9 cellular contexts compared by ENCODE assay signal in genomic region chr17:77426676-77427386, GRCh38.
DNase-seq lines count a peak whose midpoint lies in the region; ATAC-seq and TF ChIP-seq lines count a peak whose summit lies in the region.
"Had no signal": no experiment of that assay in that cellular context is flagged by ENCODE, and none has a peak within 500 bp of the region (broad histone marks: within the 10 kb centered on the region; RNA-seq: fewer than 3 reads in every experiment).

No MANE protein-coding gene starts in this region.

- H3K36me3 ChIP-seq in brain microvascular endothelial cell (replicated peaks) (no peaks in the 10 kb centered on the region), tibial nerve (no peaks in the 10 kb centered on the region), body of pancreas (replicated peaks in 1 of 2; ENCODE audit: insufficient read depth in 1 of 2, low read depth in 2 of 2) (no peaks in the 10 kb centered on the region)

- H3K27me3 ChIP-seq in brain microvascular endothelial cell (replicated peaks) (no peaks in the 10 kb centered on the region), tibial nerve (no peaks in the 10 kb centered on the region), body of pancreas (no peaks in the 10 kb centered on the region)

- TF ChIP-seq CTCF in brain microvascular endothelial cell (IDR thresholded peaks at IDR 0.05; ENCODE audit: low read depth, low read length, missing control alignments) = no peak
- no peak for TF ChIP-seq CTCF in mesothelial cell of epicardium (IDR thresholded peaks at IDR 0.05; ENCODE audit: unreplicated experiment)
- TF ChIP-seq CTCF in tibial nerve (IDR thresholded peaks at IDR 0.05) = no peak
- no peak for TF ChIP-seq CTCF in body of pancreas (IDR thresholded peaks at IDR 0.05)

- H3K4me3 ChIP-seq in brain microvascular endothelial cell (ENCODE audit: low read depth, low read length) = no peak overlapping the region
- no peak overlapping the region for H3K4me3 ChIP-seq in tibial nerve
- no peak overlapping the region for H3K4me3 ChIP-seq in body of pancreas

- POLR2A ChIA-PET in activated CD4-positive, alpha-beta T cell treated with anti-CD3 and anti-CD28 coated beads for 36 hours (lab: Charles Lee) = interaction anchor here (0.6 to 1.0 kb wide), 3 partner anchors 23 to 48 kb away, joined by 3 to 4 read pairs (median 3); no protein-coding TSS in a partner anchor

- H3K27me3 Mint-ChIP-seq in activated CD4-positive, alpha-beta T cell treated with anti-CD3 and anti-CD28 coated beads for 36 hours = no peaks in the 10 kb centered on the region
- no peaks in the 10 kb centered on the region for H3K27me3 Mint-ChIP-seq in mesothelial cell of epicardium (ENCODE audit: low read depth)

- H3K4me3 Mint-ChIP-seq in activated CD4-positive, alpha-beta T cell treated with anti-CD3 and anti-CD28 coated beads for 36 hours = no peak overlapping the region
- H3K4me3 Mint-ChIP-seq in mesothelial cell of epicardium = no peak overlapping the region

- H3K9me3 ChIP-seq in tibial nerve (no peaks in the 10 kb centered on the region), body of pancreas (no peaks in the 10 kb centered on the region)

- TF ChIP-seq EP300 in tibial nerve (IDR thresholded peaks at IDR 0.05) = no peak

- no peaks in the 10 kb centered on the region for H3K9me3 Mint-ChIP-seq in activated CD4-positive, alpha-beta T cell treated with anti-CD3 and anti-CD28 coated beads for 36 hours (ENCODE audit: low read depth)
- no peaks in the 10 kb centered on the region for H3K9me3 Mint-ChIP-seq in mesothelial cell of epicardium

- H3K27ac ChIP-seq in brain microvascular endothelial cell = peak overlapping the region; percentile 88
- H3K27ac ChIP-seq in tibial nerve = peak overlapping the region; percentile 30 to 97 (median 84)
- H3K27ac ChIP-seq in body of pancreas = peak overlapping the region in 2 of 4 donors; percentile 2 to 85

- ATAC-seq in activated CD4-positive, alpha-beta T cell treated with anti-CD3 and anti-CD28 coated beads for 36 hours = peak; percentile 47
- ATAC-seq in body of pancreas = no peak

- in situ Hi-C loops in brain microvascular endothelial cell (cut with HindIII; ENCODE audit: low pct_ligation_motif_present, low sequenced_read_pairs) = no loop called here

- DNase-seq in activated CD4-positive, alpha-beta T cell treated with anti-CD3 and anti-CD28 coated beads for 36 hours = no peak
- DNase-seq in activated CD4-positive, alpha-beta T cell treated with anti-CD3 and anti-CD28 coated beads, Interleukin-2, amount 50 U/mL, for 48 hours = no peak
- DNase-seq in brain microvascular endothelial cell (no peak), mesothelial cell of epicardium (ENCODE audit: low spot score in 2 of 2, unreplicated experiment in 2 of 2) (no peak), tibial nerve (ENCODE audit: low spot score in 2 of 2) (no peak), inferior parietal cortex (ENCODE audit: extremely low spot score) (no peak), body of pancreas (no peak)
- DNase-seq in activated effector memory CD4-positive, alpha-beta T cell treated with anti-CD3 and anti-CD28 coated beads, Interleukin-2, amount 50 U/mL, for 16 hours = no peak
- DNase-seq: NCI-H526 had no signal

- 60 to 62% methylated on average over 11 of the region's 11 CpGs for WGBS in tibial nerve, 2 donors
- 84 to 88% methylated on average over 10 to 11 of the region's 11 CpGs for WGBS in body of pancreas, 2 donors

- H3K4me1 ChIP-seq in tibial nerve (peaks cover 0 to 99% (median 88%) of the 10 kb centered on the region in 4 donors), body of pancreas (peaks cover 91% of the 10 kb centered on the region)

- intact Hi-C loops in activated CD4-positive, alpha-beta T cell treated with anti-CD3 and anti-CD28 coated beads for 36 hours (cut with DNase I, micrococcal nuclease) = loop anchor here in 1 of 2 experiments (2.0 kb wide), 1 partner anchor 94 kb away; no protein-coding TSS in a partner anchor
- intact Hi-C loops in body of pancreas (cut with DNase I) = no loop called here

- H3K27ac Mint-ChIP-seq in activated CD4-positive, alpha-beta T cell treated with anti-CD3 and anti-CD28 coated beads for 36 hours = peak overlapping the region; percentile 73
- H3K27ac Mint-ChIP-seq in mesothelial cell of epicardium = peak overlapping the region; percentile 76

- no peaks in the 10 kb centered on the region for H3K36me3 Mint-ChIP-seq in activated CD4-positive, alpha-beta T cell treated with anti-CD3 and anti-CD28 coated beads for 36 hours (ENCODE audit: low read depth)
- no peaks in the 10 kb centered on the region for H3K36me3 Mint-ChIP-seq in mesothelial cell of epicardium

- CTCF ChIA-PET in activated CD4-positive, alpha-beta T cell treated with anti-CD3 and anti-CD28 coated beads for 36 hours (lab: Charles Lee) = interaction anchor here (0.8 to 5.5 kb wide), 6 partner anchors 18 to 95 kb away, joined by 3 to 61 read pairs (median 55); no protein-coding TSS in a partner anchor

- peaks cover 74% of the 10 kb centered on the region for H3K4me1 Mint-ChIP-seq in activated CD4-positive, alpha-beta T cell treated with anti-CD3 and anti-CD28 coated beads for 36 hours
- H3K4me1 Mint-ChIP-seq in mesothelial cell of epicardium = peaks cover 63% of the 10 kb centered on the region

- TF ChIP-seq POLR2A in tibial nerve (IDR thresholded peaks at IDR 0.05) (no peak), body of pancreas (IDR thresholded peaks at IDR 0.05) (no peak)
